24 cellular contexts compared by ENCODE assay signal in genomic region chr1:77857557-77857956, GRCh38. TPM values are rescaled to one million over a fixed set of nuclear protein-coding genes. Genes with fewer than 3 reads are reported as not detected.
DNase-seq lines count a peak whose midpoint lies in the region; ATAC-seq and TF ChIP-seq lines count a peak whose summit lies in the region.
"Had no signal": no experiment of that assay in that cellular context is flagged by ENCODE, and none has a peak within 500 bp of the region (broad histone marks: within the 10 kb centered on the region; RNA-seq: fewer than 3 reads in every experiment).

No MANE protein-coding gene starts in this region.

- H3K4me1 ChIP-seq in PC-3 (ENCODE audit: insufficient read depth, low read length), result no peaks in the 10 kb centered on the region
- H3K4me1 ChIP-seq: A549 had no signal

- no peaks in the 10 kb centered on the region for H3K9me3 ChIP-seq in PC-3 (ENCODE audit: low read length)
- H3K9me3 ChIP-seq: A549 had no signal

- H3K4me2 ChIP-seq in PC-3 (ENCODE audit: low read length), result no peak overlapping the region
- H3K4me2 ChIP-seq: A549 had no signal

- H3K4me3 ChIP-seq in PC-3 (ENCODE audit: low read length) (no peak overlapping the region), dorsolateral prefrontal cortex (no peak overlapping the region), lower leg skin (ENCODE audit: low read depth, poor library complexity, severe bottlenecking) (no peak overlapping the region)
- H3K4me3 ChIP-seq: A549, MG63, upper lobe of left lung had no signal

- no peaks in the 10 kb centered on the region for H3F3A ChIP-seq in PC-3 (ENCODE audit: low read length, unreplicated experiment)

- CTCF ChIA-PET in PC-3 (lab: Charles Lee), result interaction anchor here (0.7 kb wide), 1 partner anchor 825 kb away, joined by 12 read pairs; no protein-coding TSS in a partner anchor

- BruUV-seq in PC-3 (replicated peaks; lab: Mats Ljungman, UMichigan), result no TSS peak

- H3K9ac ChIP-seq in PC-3 (ENCODE audit: low read length), result no peak overlapping the region

- DNase-seq in AG08396 (ENCODE audit: low spot score) (peak; percentile 26), PC-3 (no peak), dermis microvascular lymphatic vessel endothelial cell (ENCODE audit: low read depth in 2 of 2) (peak; percentile 4 to 33), kidney glomerular epithelial cell (lab: John Stamatoyannopoulos, UW) (peak; percentile 3), DMS79 treated with DMSO at 0.1 percent for 48 hours (lab: John Stamatoyannopoulos, UW) (no peak), dorsolateral prefrontal cortex (no peak), lower leg skin (ENCODE audit: low spot score in 2 of 2) (no peak), caudate nucleus (lab: John Stamatoyannopoulos, UW) (no peak)
- DNase-seq: activated B cell treated with CpG ODN at 0.5 μM for 24 hours; activated naive CD4-positive, alpha-beta T cell treated with anti-CD3 and anti-CD28 coated beads, Interleukin-2, amount 50 U/mL, for 16 hours; anterior cingulate cortex; Calu3; cerebellar nuclear complex; effector memory CD4-positive, alpha-beta T cell; MG63; NCI-H1417 treated with DMSO at 0.1 percent for 48 hours; NCI-H446 treated with DMSO at 0.1 percent for 48 hours; OCI-M1; small intestine; stimulated activated CD4-positive, alpha-beta T cell treated with anti-CD3 and anti-CD28 coated beads, Interleukin-2, amount 100 ng/mL, for 24 hours; upper lobe of left lung had no signal

- no peaks in the 10 kb centered on the region for H4K20me1 ChIP-seq in PC-3 (ENCODE audit: low read length)

- H3K27ac ChIP-seq in PC-3 (ENCODE audit: low read length), result no peak overlapping the region
- no peak overlapping the region for H3K27ac ChIP-seq in dorsolateral prefrontal cortex
- H3K27ac ChIP-seq in caudate nucleus (ENCODE audit: low read depth, low read length), result no peak overlapping the region
- H3K27ac ChIP-seq: A549, C4-2B, upper lobe of left lung had no signal

- TF ChIP-seq CTCF in PC-3 (conservative IDR thresholded peaks at IDR 0.05; ENCODE audit: low read depth, low read length), result no peak
- no peak for TF ChIP-seq CTCF in dorsolateral prefrontal cortex (IDR thresholded peaks at IDR 0.05 in 54 of 56, conservative IDR thresholded peaks at IDR 0.05 in 2 of 56; ENCODE audit: low read depth in 1 of 56, partially characterized antibody in 56 of 56)
- no peak for TF ChIP-seq CTCF in lower leg skin (IDR thresholded peaks at IDR 0.05)

- H3K36me3 ChIP-seq in PC-3 (ENCODE audit: low read depth, low read length), result peaks cover 3% of the 10 kb centered on the region; the same call in 1 of the 2 replicates
- H3K36me3 ChIP-seq: MG63 had no signal

- no peaks in the 10 kb centered on the region for H3K27me3 ChIP-seq in PC-3 (ENCODE audit: low read length)
- H3K27me3 ChIP-seq in dorsolateral prefrontal cortex, result no peaks in the 10 kb centered on the region
- H3K27me3 ChIP-seq: MG63, upper lobe of left lung had no signal

- no peak overlapping the region for H2AFZ ChIP-seq in PC-3 (ENCODE audit: low read length)

- TF ChIP-seq POLR2A in lower leg skin (IDR thresholded peaks at IDR 0.05), result no peak

- intact Hi-C loops in PC-3 (cut with micrococcal nuclease) (no loop called here), dorsolateral prefrontal cortex (cut with DNase I) (no loop called here), lower leg skin (cut with DNase I; ENCODE audit: low total_unique reads) (no loop called here)

- no peaks in the 10 kb centered on the region for H3K79me2 ChIP-seq in PC-3 (ENCODE audit: low read length)

- POLR2A ChIA-PET in PC-3 (lab: Charles Lee; ENCODE audit: unreplicated experiment), result no interaction called here

- no peaks in the 10 kb centered on the region for H3K9me2 ChIP-seq in PC-3 (replicated peaks; ENCODE audit: low read length)

- peak; percentile 43 for ATAC-seq in PC-3
- ATAC-seq: A549, Right ventricle myocardium inferior had no signal

- 73 to 81% methylated on average over 4 of the region's 4 CpGs for WGBS in lower leg skin, 2 donors

RNA-seq across cellular contexts. Expression of gene NEXN, which starts 30.9 kb away (rescaled TPM):
- total RNA-seq in PC-3 (2014; rRNA removed), result 3.1 and 3.5 TPM in 2 replicates
- total RNA-seq in dermis microvascular lymphatic vessel endothelial cell, result 0.77 and 1.1 TPM in 2 replicates
- total RNA-seq in dorsolateral prefrontal cortex, result 10 to 100 TPM in 2 of 120 experiments, 1 to 10 TPM in 112, under 1 TPM in 6; 0.75 to 11.7 (median 2.1) TPM
- 1 to 10 TPM in 3 of 4 donors, under 1 TPM in 1; 0.84 to 4.3 (median 2.0) TPM for total RNA-seq in lower leg skin

Comparison
In these comparisons a context has a peak if more than half of its experiments do, and no peak if none do; other contexts are left out.
1. DNase-seq: peak in AG08396 (single experiment), dermis microvascular lymphatic vessel endothelial cell (2 of 2) and kidney glomerular epithelial cell (single experiment); none in PC-3 (single experiment), DMS79 treated with DMSO at 0.1 percent for 48 hours (single experiment), dorsolateral prefrontal cortex (0 of 10), lower leg skin (0 of 2) and caudate nucleus (0 of 61).